In genomic region chr12:59087077-59087673, GRCh38 we compare ENCODE assay signal across 10 cellular contexts.
A peak's percentile ranks its signal among the peaks of the same experiment; 100 is the strongest.
DNase-seq lines count a peak whose midpoint lies in the region; ATAC-seq lines count a peak whose summit lies in the region.
"Had no signal": no experiment of that assay in that cellular context is flagged by ENCODE, and none has a peak within 500 bp of the region (broad histone marks: within the 10 kb centered on the region; RNA-seq: fewer than 3 reads in every experiment).

No MANE protein-coding gene starts in this region.

- ATAC-seq in GM18511 (IDR thresholded peaks at IDR 0.05; ENCODE audit: unreplicated experiment), result no peak
- no peak for ATAC-seq in GM21528 (IDR thresholded peaks at IDR 0.05; ENCODE audit: low FRiP score, unreplicated experiment)
- ATAC-seq: K562 had no signal

- peak; percentile 17 for DNase-seq in COLO829 (ENCODE audit: low spot score)
- peak; percentile 23 for DNase-seq in LoVo (ENCODE audit: low spot score)
- peak; percentile 58 for DNase-seq in dermis blood vessel endothelial cell
- DNase-seq in myocyte (ENCODE audit: low read depth), result peak; percentile 28
- DNase-seq in stimulated activated CD4-positive, alpha-beta T cell treated with anti-CD3 and anti-CD28 coated beads, Interleukin-1b, Interleukin-23, amount 100 ng/mL, for 48 hours, result no peak
- no peak for DNase-seq in hippocampal formation (lab: John Stamatoyannopoulos, UW)
- DNase-seq: activated naive CD4-positive, alpha-beta T cell had no signal

Comparison
In these comparisons a context has a peak if more than half of its experiments do, and no peak if none do; other contexts are left out.
1. DNase-seq: peak in COLO829 (single experiment), LoVo (single experiment), dermis blood vessel endothelial cell (single experiment) and myocyte (single experiment); none in stimulated activated CD4-positive, alpha-beta T cell treated with anti-CD3 and anti-CD28 coated beads, Interleukin-1b, Interleukin-23, amount 100 ng/mL, for 48 hours (single experiment) and hippocampal formation (0 of 2).